ENCODE assay signal across 40 cellular contexts in the genomic region with DNA sequence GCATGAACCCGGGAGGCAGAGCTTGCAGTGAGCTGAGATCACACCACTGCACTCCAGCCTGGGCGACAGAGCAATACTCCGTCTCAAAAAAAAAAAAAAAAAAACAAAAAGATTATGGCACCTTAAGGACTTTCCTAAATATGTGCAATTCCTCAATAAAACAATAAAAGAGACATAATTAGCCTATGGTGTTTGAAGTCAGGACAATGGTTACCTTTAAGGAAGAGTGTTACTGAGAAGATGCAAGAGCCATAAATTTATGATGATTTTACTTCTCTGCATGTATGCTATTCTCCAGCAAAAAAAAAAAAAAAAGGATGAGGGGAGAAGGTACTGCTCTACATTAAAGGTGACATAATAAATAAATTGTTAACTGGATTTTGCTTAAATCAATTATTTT.
"Had no signal": no experiment of that assay in that cellular context is flagged by ENCODE, and none has a peak within 500 bp of the region (broad histone marks: within the 10 kb centered on the region; RNA-seq: fewer than 3 reads in every experiment).

No MANE protein-coding gene starts in this region.

- FAIRE-seq: astrocyte, bronchial epithelial cell had no signal

- H3K36me3 ChIP-seq: adrenal gland, ascending aorta, brain microvascular endothelial cell, breast epithelium, cardiac muscle cell had no signal

- H3K4me1 Mint-ChIP-seq: activated naive CD4-positive, alpha-beta T cell treated with anti-CD3 and anti-CD28 coated beads, Interleukin-2, amount 10 ng/mL, durations not matched to agents 7 days and 5 days; brain; central memory CD8-positive, alpha-beta T cell had no signal

- H3K27ac Mint-ChIP-seq: activated naive CD4-positive, alpha-beta T cell treated with anti-CD3 and anti-CD28 coated beads for 36 hours; activated naive CD4-positive, alpha-beta T cell treated with anti-CD3 and anti-CD28 coated beads, Interleukin-2, amount 10 ng/mL, durations not matched to agents 7 days and 5 days; activated naive CD4-positive, alpha-beta T cell treated with anti-CD3 and anti-CD28 coated beads, Interleukin-2, amount 50 U/mL, for 24 hours; activated naive CD4-positive, alpha-beta T cell treated with anti-CD3 and anti-CD28 coated beads, Interleukin-2, amount 50 U/mL, for 72 hours; activated naive CD8-positive, alpha-beta T cell; activated naive CD8-positive, alpha-beta T cell treated with anti-CD3 and anti-CD28 coated beads for 36 hours; activated naive CD8-positive, alpha-beta T cell treated with anti-CD3 and anti-CD28 coated beads, Interleukin-2, amount 10 ng/mL, durations not matched to agents 7 days and 5 days; activated naive CD8-positive, alpha-beta T cell treated with anti-CD3 and anti-CD28 coated beads, Interleukin-2, amount 50 U/mL, for 24 hours; activated T-cell treated with anti-CD3 and anti-CD28 coated beads, Interleukin-2, amount 50 U/mL, for 24 hours; activated T-cell treated with anti-CD3 and anti-CD28 coated beads, Interleukin-2, amount 50 U/mL, for 72 hours; activated T-helper 1 cell treated with anti-CD3 and anti-CD28 coated beads, Interleukin-12 subunit alpha, Interleukin-12 subunit beta, Interleukin-2, Interleukin-4 antibody, amounts not matched to agents 30 ng/mL and 10 ng/mL and 1 ng/mL, durations not matched to agents 14 hours and 24 hours and 36 hours; activated T-helper 17 cell treated with anti-CD3 and anti-CD28 coated beads, Interleukin-2, amount 50 U/mL, for 72 hours; activated T-helper 2 cell treated with anti-CD3 and anti-CD28 coated beads, Interferon-gamma antibody, Interleukin-2, Interleukin-4, amounts not matched to agents 10 μg/mL and 5 μg/mL and 100 μg/mL, durations not matched to agents 14 hours and 24 hours and 36 hours; brain had no signal

- H3K27me3 ChIP-seq: adrenal gland, ascending aorta, body of pancreas, brain microvascular endothelial cell, breast epithelium, cardiac muscle cell had no signal

- H3K36me3 Mint-ChIP-seq: activated naive CD4-positive, alpha-beta T cell treated with anti-CD3 and anti-CD28 coated beads, Interleukin-2, amount 10 ng/mL, durations not matched to agents 7 days and 5 days; activated naive CD4-positive, alpha-beta T cell treated with anti-CD3 and anti-CD28 coated beads, Interleukin-2, amount 50 U/mL, for 24 hours; activated naive CD8-positive, alpha-beta T cell; activated naive CD8-positive, alpha-beta T cell treated with anti-CD3 and anti-CD28 coated beads, Interleukin-2, amount 10 ng/mL, durations not matched to agents 7 days and 5 days; brain had no signal

- H3K4me3 Mint-ChIP-seq: activated naive CD4-positive, alpha-beta T cell treated with anti-CD3 and anti-CD28 coated beads for 36 hours; activated naive CD4-positive, alpha-beta T cell treated with anti-CD3 and anti-CD28 coated beads, Interleukin-2, amount 10 ng/mL, durations not matched to agents 7 days and 5 days; activated naive CD4-positive, alpha-beta T cell treated with anti-CD3 and anti-CD28 coated beads, Interleukin-2, amount 50 U/mL, for 24 hours; activated naive CD8-positive, alpha-beta T cell; activated naive CD8-positive, alpha-beta T cell treated with anti-CD3 and anti-CD28 coated beads for 36 hours; activated naive CD8-positive, alpha-beta T cell treated with anti-CD3 and anti-CD28 coated beads, Interleukin-2, amount 10 ng/mL, durations not matched to agents 7 days and 5 days; activated naive CD8-positive, alpha-beta T cell treated with anti-CD3 and anti-CD28 coated beads, Interleukin-2, amount 50 U/mL, for 24 hours; activated T-cell treated with anti-CD3 and anti-CD28 coated beads, Interleukin-2, amount 50 U/mL, for 24 hours; activated T-cell treated with anti-CD3 and anti-CD28 coated beads, Interleukin-2, amount 50 U/mL, for 4 hours; activated T-cell treated with anti-CD3 and anti-CD28 coated beads, Interleukin-2, amount 50 U/mL, for 72 hours; activated T-helper 1 cell treated with anti-CD3 and anti-CD28 coated beads, Interleukin-12 subunit alpha, Interleukin-12 subunit beta, Interleukin-2, Interleukin-4 antibody, amounts not matched to agents 30 ng/mL and 10 ng/mL and 1 ng/mL, durations not matched to agents 14 hours and 24 hours and 36 hours; activated T-helper 17 cell treated with anti-CD3 and anti-CD28 coated beads, Interleukin-2, amount 50 U/mL, for 72 hours; brain; central memory CD8-positive, alpha-beta T cell had no signal

- ATAC-seq: activated naive CD4-positive, alpha-beta T cell treated with anti-CD3 and anti-CD28 coated beads, Interleukin-2, amount 50 U/mL, for 72 hours; activated naive CD8-positive, alpha-beta T cell treated with anti-CD3 and anti-CD28 coated beads, Interleukin-2, amount 50 U/mL, for 24 hours; activated T-cell treated with anti-CD3 and anti-CD28 coated beads, Interleukin-2, amount 50 U/mL, for 4 hours; activated T-cell treated with anti-CD3 and anti-CD28 coated beads, Interleukin-2, amount 50 U/mL, for 72 hours; activated T-helper 17 cell treated with anti-CD3 and anti-CD28 coated beads, Interleukin-2, amount 50 U/mL, for 72 hours; body of pancreas had no signal

- H3K4me1 ChIP-seq: ascending aorta, body of pancreas, breast epithelium had no signal

- H3K9me3 ChIP-seq: adrenal gland, ascending aorta, body of pancreas, breast epithelium had no signal

- DNase-seq: activated effector memory CD4-positive, alpha-beta T cell treated with anti-CD3 and anti-CD28 coated beads, Interleukin-2, amount 50 U/mL, for 16 hours; activated effector memory CD4-positive, alpha-beta T cell treated with Interleukin-2 at 50 U/mL for 16 hours; activated gamma-delta T cell; activated gamma-delta T cell treated with Interleukin-2 at 50 U/mL for 16 hours; activated naive CD4-positive, alpha-beta T cell; activated naive CD4-positive, alpha-beta T cell treated with anti-CD3 and anti-CD28 coated beads for 36 hours; activated naive CD4-positive, alpha-beta T cell treated with anti-CD3 and anti-CD28 coated beads, Interleukin-2, amount 10 ng/mL, durations not matched to agents 7 days and 5 days; activated naive CD4-positive, alpha-beta T cell treated with anti-CD3 and anti-CD28 coated beads, Interleukin-2, amount 50 U/mL, for 16 hours; activated naive CD4-positive, alpha-beta T cell treated with Interleukin-2 at 50 U/mL for 16 hours; activated naive CD8-positive, alpha-beta T cell treated with anti-CD3 and anti-CD28 coated beads for 36 hours; activated naive CD8-positive, alpha-beta T cell treated with anti-CD3 and anti-CD28 coated beads, Interleukin-2, amount 10 ng/mL, durations not matched to agents 7 days and 5 days; activated naive CD8-positive, alpha-beta T cell treated with anti-CD3 and anti-CD28 coated beads, Interleukin-2, amount 50 U/mL, for 24 hours; activated T-cell treated with anti-CD3 and anti-CD28 coated beads, Interleukin-2, amount 50 U/mL, for 1 hour; activated T-cell treated with anti-CD3 and anti-CD28 coated beads, Interleukin-2, amount 50 U/mL, for 24 hours; activated T-cell treated with anti-CD3 and anti-CD28 coated beads, Interleukin-2, amount 50 U/mL, for 4 hours; activated T-cell treated with anti-CD3 and anti-CD28 coated beads, Interleukin-2, amount 50 U/mL, for 48 hours; activated T-cell treated with anti-CD3 and anti-CD28 coated beads, Interleukin-2, amount 50 U/mL, for 72 hours; adrenal gland; amniotic stem cell; amygdala; anterior cingulate cortex; aorta; body of pancreas; brain microvascular endothelial cell; caudate nucleus; central memory CD4-positive, alpha-beta T cell; cerebellar nuclear complex had no signal

- H3K9me3 Mint-ChIP-seq: activated naive CD4-positive, alpha-beta T cell treated with anti-CD3 and anti-CD28 coated beads, Interleukin-2, amount 10 ng/mL, durations not matched to agents 7 days and 5 days; activated naive CD4-positive, alpha-beta T cell treated with anti-CD3 and anti-CD28 coated beads, Interleukin-2, amount 50 U/mL, for 24 hours; activated T-cell treated with anti-CD3 and anti-CD28 coated beads, Interleukin-2, amount 50 U/mL, for 24 hours; activated T-cell treated with anti-CD3 and anti-CD28 coated beads, Interleukin-2, amount 50 U/mL, for 4 hours; activated T-helper 1 cell treated with anti-CD3 and anti-CD28 coated beads, Interleukin-12 subunit alpha, Interleukin-12 subunit beta, Interleukin-2, Interleukin-4 antibody, amounts not matched to agents 30 ng/mL and 10 ng/mL and 1 ng/mL, durations not matched to agents 14 hours and 24 hours and 36 hours; activated T-helper 17 cell treated with anti-CD3 and anti-CD28 coated beads, Interleukin-2, amount 50 U/mL, for 72 hours; central memory CD8-positive, alpha-beta T cell had no signal

- H3K27me3 Mint-ChIP-seq: activated naive CD8-positive, alpha-beta T cell had no signal

- H3K27ac ChIP-seq: adrenal gland, ascending aorta, body of pancreas, brain microvascular endothelial cell, breast epithelium, cardiac muscle cell had no signal

- H3K4me3 ChIP-seq: adrenal gland, ascending aorta, body of pancreas, breast epithelium, cardiac muscle cell had no signal
